ENCODE assay signal across 1 cellular context in genomic region chr22:45263790-45264269, GRCh38.
TF ChIP-seq lines count a peak whose summit lies in the region.

No MANE protein-coding gene starts in this region.

TF ChIP-seq in HepG2, 621 proteins besides CTCF, POLR2A, EP300 and RAD21 (continued from another document and continues in another):
- TF ChIP-seq, protein P1, sequence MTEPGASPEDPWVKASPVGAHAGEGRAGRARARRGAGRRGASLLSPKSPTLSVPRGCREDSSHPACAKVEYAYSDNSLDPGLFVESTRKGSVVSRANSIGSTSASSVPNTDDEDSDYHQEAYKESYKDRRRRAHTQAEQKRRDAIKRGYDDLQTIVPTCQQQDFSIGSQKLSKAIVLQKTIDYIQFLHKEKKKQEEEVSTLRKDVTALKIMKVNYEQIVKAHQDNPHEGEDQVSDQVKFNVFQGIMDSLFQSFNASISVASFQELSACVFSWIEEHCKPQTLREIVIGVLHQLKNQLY (CRISPR knock-in tag; IDR thresholded peaks at IDR 0.05) = peak; percentile 30; the same call in 1 of the 2 replicates
- TF ChIP-seq, protein P2, sequence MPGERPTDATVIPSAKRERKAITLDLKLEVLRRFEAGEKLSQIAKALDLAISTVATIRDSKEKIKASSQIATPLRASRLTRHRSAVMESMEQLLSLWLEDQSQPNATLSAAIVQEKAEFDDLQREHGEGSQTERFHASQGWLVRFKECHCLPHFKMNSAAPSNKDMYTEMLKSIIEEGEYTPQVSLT (CRISPR knock-in tag; IDR thresholded peaks at IDR 0.05; ENCODE audit: borderline replicate concordance, low read depth) = no peak
- TF ChIP-seq ZNF260 (CRISPR knock-in tag; IDR thresholded peaks at IDR 0.05; ENCODE audit: borderline replicate concordance, low read depth) (no peak), GRHL1 (CRISPR knock-in tag; conservative IDR thresholded peaks at IDR 0.05) (no peak), MAFK (conservative IDR thresholded peaks at IDR 0.05 in 1 of 2, IDR thresholded peaks at IDR 0.05 in 1 of 2; ENCODE audit: low read length in 2 of 2) (no peak), SMAD1 (CRISPR knock-in tag; IDR thresholded peaks at IDR 0.05; ENCODE audit: borderline replicate concordance, low read depth) (peak; percentile 82; the same call in 1 of the 2 replicates), ARNTL (CRISPR knock-in tag; IDR thresholded peaks at IDR 0.05) (peak; percentile 93), ZNF354B (CRISPR knock-in tag; IDR thresholded peaks at IDR 0.05) (peak; percentile 19; the same call in 1 of the 2 replicates), ZC3H4 (CRISPR knock-in tag; IDR thresholded peaks at IDR 0.05; ENCODE audit: borderline replicate concordance) (no peak), XRCC5 (optimal IDR thresholded peaks at IDR 0.05; ENCODE audit: low read length) (peak; percentile 85), NFIC (IDR thresholded peaks at IDR 0.05; ENCODE audit: low read length) (no peak), MYC (CRISPR knock-in tag; IDR thresholded peaks at IDR 0.05; ENCODE audit: borderline replicate concordance) (peak; percentile 99), TERF1 (CRISPR knock-in tag; IDR thresholded peaks at IDR 0.05) (no peak), HIC2 (CRISPR knock-in tag; IDR thresholded peaks at IDR 0.05; ENCODE audit: low read depth) (no peak), HOXA5 (CRISPR knock-in tag; IDR thresholded peaks at IDR 0.05) (peak; percentile 29; the same call in 1 of the 2 replicates), ZBTB4 (CRISPR knock-in tag; IDR thresholded peaks at IDR 0.05; ENCODE audit: borderline replicate concordance) (peak; percentile 69; the same call in 1 of the 2 replicates), ZSCAN21 (CRISPR knock-in tag; IDR thresholded peaks at IDR 0.05; ENCODE audit: borderline replicate concordance) (peak; percentile 95), EZH2 (conservative IDR thresholded peaks at IDR 0.05; ENCODE audit: low read depth, low read length) (no peak), ZNF510 (CRISPR knock-in tag; IDR thresholded peaks at IDR 0.05; ENCODE audit: low read depth) (no peak; the same call in 1 of the 2 replicates), RFXANK (CRISPR knock-in tag; IDR thresholded peaks at IDR 0.05) (no peak), SNRNP70 (IDR thresholded peaks at IDR 0.05; ENCODE audit: low read depth, low read length) (no peak), MYNN (CRISPR knock-in tag; IDR thresholded peaks at IDR 0.05; ENCODE audit: low read depth) (no peak), ATF3 (CRISPR knock-in tag; IDR thresholded peaks at IDR 0.05) (0 out of 2 replicates have a peak, but pooled peaks have one; percentile 18)
- TF ChIP-seq, protein P3, sequence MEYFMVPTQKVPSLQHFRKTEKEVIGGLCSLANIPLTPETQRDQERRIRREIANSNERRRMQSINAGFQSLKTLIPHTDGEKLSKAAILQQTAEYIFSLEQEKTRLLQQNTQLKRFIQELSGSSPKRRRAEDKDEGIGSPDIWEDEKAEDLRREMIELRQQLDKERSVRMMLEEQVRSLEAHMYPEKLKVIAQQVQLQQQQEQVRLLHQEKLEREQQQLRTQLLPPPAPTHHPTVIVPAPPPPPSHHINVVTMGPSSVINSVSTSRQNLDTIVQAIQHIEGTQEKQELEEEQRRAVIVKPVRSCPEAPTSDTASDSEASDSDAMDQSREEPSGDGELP (IDR thresholded peaks at IDR 0.05; ENCODE audit: borderline replicate concordance, low read depth) = peak; percentile 32; the same call in 1 of the 2 replicates
- TF ChIP-seq, protein P4, sequence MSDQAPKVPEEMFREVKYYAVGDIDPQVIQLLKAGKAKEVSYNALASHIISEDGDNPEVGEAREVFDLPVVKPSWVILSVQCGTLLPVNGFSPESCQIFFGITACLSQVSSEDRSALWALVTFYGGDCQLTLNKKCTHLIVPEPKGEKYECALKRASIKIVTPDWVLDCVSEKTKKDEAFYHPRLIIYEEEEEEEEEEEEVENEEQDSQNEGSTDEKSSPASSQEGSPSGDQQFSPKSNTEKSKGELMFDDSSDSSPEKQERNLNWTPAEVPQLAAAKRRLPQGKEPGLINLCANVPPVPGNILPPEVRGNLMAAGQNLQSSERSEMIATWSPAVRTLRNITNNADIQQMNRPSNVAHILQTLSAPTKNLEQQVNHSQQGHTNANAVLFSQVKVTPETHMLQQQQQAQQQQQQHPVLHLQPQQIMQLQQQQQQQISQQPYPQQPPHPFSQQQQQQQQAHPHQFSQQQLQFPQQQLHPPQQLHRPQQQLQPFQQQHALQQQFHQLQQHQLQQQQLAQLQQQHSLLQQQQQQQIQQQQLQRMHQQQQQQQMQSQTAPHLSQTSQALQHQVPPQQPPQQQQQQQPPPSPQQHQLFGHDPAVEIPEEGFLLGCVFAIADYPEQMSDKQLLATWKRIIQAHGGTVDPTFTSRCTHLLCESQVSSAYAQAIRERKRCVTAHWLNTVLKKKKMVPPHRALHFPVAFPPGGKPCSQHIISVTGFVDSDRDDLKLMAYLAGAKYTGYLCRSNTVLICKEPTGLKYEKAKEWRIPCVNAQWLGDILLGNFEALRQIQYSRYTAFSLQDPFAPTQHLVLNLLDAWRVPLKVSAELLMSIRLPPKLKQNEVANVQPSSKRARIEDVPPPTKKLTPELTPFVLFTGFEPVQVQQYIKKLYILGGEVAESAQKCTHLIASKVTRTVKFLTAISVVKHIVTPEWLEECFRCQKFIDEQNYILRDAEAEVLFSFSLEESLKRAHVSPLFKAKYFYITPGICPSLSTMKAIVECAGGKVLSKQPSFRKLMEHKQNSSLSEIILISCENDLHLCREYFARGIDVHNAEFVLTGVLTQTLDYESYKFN (CRISPR knock-in tag; conservative IDR thresholded peaks at IDR 0.05) = 0 out of 2 replicates have a peak, but pooled peaks have one; percentile 17
- TF ChIP-seq, protein P5, sequence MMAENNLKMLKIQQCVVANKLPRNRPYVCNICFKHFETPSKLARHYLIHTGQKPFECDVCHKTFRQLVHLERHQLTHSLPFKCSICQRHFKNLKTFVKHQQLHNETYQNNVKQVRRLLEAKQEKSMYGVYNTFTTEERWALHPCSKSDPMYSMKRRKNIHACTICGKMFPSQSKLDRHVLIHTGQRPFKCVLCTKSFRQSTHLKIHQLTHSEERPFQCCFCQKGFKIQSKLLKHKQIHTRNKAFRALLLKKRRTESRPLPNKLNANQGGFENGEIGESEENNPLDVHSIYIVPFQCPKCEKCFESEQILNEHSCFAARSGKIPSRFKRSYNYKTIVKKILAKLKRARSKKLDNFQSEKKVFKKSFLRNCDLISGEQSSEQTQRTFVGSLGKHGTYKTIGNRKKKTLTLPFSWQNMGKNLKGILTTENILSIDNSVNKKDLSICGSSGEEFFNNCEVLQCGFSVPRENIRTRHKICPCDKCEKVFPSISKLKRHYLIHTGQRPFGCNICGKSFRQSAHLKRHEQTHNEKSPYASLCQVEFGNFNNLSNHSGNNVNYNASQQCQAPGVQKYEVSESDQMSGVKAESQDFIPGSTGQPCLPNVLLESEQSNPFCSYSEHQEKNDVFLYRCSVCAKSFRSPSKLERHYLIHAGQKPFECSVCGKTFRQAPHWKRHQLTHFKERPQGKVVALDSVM (CRISPR knock-in tag; IDR thresholded peaks at IDR 0.05) = peak; percentile 70
- TF ChIP-seq, protein P6, sequence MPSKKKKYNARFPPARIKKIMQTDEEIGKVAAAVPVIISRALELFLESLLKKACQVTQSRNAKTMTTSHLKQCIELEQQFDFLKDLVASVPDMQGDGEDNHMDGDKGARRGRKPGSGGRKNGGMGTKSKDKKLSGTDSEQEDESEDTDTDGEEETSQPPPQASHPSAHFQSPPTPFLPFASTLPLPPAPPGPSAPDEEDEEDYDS (CRISPR knock-in tag; IDR thresholded peaks at IDR 0.05) = no peak
- TF ChIP-seq, protein P7, sequence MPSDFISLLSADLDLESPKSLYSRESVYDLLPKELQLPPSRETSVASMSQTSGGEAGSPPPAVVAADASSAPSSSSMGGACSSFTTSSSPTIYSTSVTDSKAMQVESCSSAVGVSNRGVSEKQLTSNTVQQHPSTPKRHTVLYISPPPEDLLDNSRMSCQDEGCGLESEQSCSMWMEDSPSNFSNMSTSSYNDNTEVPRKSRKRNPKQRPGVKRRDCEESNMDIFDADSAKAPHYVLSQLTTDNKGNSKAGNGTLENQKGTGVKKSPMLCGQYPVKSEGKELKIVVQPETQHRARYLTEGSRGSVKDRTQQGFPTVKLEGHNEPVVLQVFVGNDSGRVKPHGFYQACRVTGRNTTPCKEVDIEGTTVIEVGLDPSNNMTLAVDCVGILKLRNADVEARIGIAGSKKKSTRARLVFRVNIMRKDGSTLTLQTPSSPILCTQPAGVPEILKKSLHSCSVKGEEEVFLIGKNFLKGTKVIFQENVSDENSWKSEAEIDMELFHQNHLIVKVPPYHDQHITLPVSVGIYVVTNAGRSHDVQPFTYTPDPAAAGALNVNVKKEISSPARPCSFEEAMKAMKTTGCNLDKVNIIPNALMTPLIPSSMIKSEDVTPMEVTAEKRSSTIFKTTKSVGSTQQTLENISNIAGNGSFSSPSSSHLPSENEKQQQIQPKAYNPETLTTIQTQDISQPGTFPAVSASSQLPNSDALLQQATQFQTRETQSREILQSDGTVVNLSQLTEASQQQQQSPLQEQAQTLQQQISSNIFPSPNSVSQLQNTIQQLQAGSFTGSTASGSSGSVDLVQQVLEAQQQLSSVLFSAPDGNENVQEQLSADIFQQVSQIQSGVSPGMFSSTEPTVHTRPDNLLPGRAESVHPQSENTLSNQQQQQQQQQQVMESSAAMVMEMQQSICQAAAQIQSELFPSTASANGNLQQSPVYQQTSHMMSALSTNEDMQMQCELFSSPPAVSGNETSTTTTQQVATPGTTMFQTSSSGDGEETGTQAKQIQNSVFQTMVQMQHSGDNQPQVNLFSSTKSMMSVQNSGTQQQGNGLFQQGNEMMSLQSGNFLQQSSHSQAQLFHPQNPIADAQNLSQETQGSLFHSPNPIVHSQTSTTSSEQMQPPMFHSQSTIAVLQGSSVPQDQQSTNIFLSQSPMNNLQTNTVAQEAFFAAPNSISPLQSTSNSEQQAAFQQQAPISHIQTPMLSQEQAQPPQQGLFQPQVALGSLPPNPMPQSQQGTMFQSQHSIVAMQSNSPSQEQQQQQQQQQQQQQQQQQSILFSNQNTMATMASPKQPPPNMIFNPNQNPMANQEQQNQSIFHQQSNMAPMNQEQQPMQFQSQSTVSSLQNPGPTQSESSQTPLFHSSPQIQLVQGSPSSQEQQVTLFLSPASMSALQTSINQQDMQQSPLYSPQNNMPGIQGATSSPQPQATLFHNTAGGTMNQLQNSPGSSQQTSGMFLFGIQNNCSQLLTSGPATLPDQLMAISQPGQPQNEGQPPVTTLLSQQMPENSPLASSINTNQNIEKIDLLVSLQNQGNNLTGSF (CRISPR knock-in tag; IDR thresholded peaks at IDR 0.05) = no peak
- TF ChIP-seq, protein P8, sequence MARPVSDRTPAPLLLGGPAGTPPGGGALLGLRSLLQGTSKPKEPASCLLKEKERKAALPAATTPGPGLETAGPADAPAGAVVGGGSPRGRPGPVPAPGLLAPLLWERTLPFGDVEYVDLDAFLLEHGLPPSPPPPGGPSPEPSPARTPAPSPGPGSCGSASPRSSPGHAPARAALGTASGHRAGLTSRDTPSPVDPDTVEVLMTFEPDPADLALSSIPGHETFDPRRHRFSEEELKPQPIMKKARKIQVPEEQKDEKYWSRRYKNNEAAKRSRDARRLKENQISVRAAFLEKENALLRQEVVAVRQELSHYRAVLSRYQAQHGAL (CRISPR knock-in tag; IDR thresholded peaks at IDR 0.05; ENCODE audit: not compliant biosample characterization) = no peak
